In the genomic region with DNA sequence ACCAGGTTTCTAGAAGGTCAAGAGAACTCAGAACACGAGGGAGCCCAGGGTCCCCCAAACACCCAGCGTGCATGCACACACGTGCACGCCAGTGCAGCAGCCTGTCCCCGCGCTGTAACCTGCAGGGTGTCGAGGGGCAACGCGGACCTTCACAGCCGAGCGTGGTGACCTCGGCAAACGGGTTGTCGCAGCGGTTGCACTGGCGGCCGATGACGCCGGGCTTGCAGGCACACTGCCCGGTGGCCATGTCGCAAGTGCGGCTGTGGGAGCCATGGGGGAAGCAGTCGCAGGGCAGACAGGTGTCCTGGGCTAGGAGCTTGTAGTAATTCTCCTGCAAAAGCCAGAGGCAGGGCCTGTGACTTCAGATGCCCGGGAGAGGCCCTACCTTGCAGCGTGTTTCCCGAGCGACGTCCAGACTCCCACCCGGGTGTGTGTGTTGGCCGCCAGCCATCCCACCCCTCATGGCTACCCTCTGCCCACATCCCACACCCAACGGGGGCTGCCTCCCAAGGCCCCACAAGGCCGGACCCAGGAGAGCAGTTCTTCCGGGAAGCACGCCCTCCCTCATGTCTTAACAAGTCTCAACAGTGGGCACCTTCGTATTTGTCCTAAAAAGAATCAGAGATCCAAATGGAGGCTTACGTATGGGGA, we compare ENCODE assay signal across 12 cellular contexts.
"Had no signal": no experiment of that assay in that cellular context is flagged by ENCODE, and none has a peak within 500 bp of the region (broad histone marks: within the 10 kb centered on the region; RNA-seq: fewer than 3 reads in every experiment).

No MANE protein-coding gene starts in this region.

- H3K27me3 Mint-ChIP-seq: activated naive CD8-positive, alpha-beta T cell; stimulated activated naive B cell treated with anti-CD40 and anti-IgM and Interleukin-4, amounts not matched to agents 10 μg/mL and 1 μg/mL and 100 μg/mL, for 72 hours had no signal

- H3K4me1 ChIP-seq: neural progenitor cell, sigmoid colon, spleen, uterus had no signal

- DNase-seq: activated CD4-positive, alpha-beta T cell treated with anti-CD3 and anti-CD28 coated beads, Interleukin-2, amount 50 U/mL, for 4 hours; effector memory CD4-positive, alpha-beta T cell; left ventricle myocardium inferior; sigmoid colon; spleen; stimulated activated naive B cell treated with anti-CD40 and anti-IgM and Interleukin-4, amounts not matched to agents 10 μg/mL and 1 μg/mL and 100 μg/mL, for 72 hours; T-helper 2 cell; uterus had no signal

- H3K4me3 Mint-ChIP-seq: activated naive CD8-positive, alpha-beta T cell; neural progenitor cell; stimulated activated naive B cell treated with anti-CD40 and anti-IgM and Interleukin-4, amounts not matched to agents 10 μg/mL and 1 μg/mL and 100 μg/mL, for 72 hours had no signal

- ATAC-seq: stimulated activated naive B cell treated with anti-CD40 and anti-IgM and Interleukin-4, amounts not matched to agents 10 μg/mL and 1 μg/mL and 100 μg/mL, for 72 hours had no signal

- H3K4me2 ChIP-seq: neural progenitor cell had no signal

- H3K27me3 ChIP-seq: gastrocnemius medialis, neural progenitor cell, pancreas, sigmoid colon, spleen, uterus had no signal

- H3K4me3 ChIP-seq: neural progenitor cell, sigmoid colon, spleen, uterus had no signal

- H3K36me3 ChIP-seq: gastrocnemius medialis, left ventricle myocardium inferior, neural progenitor cell, pancreas, sigmoid colon, uterus had no signal

- H3K27ac ChIP-seq: left ventricle myocardium inferior, neural progenitor cell, spleen, uterus had no signal

- H3K9me3 ChIP-seq: gastrocnemius medialis, left ventricle myocardium inferior, pancreas, sigmoid colon, spleen, uterus had no signal

- H3K4me1 Mint-ChIP-seq: stimulated activated naive B cell treated with anti-CD40 and anti-IgM and Interleukin-4, amounts not matched to agents 10 μg/mL and 1 μg/mL and 100 μg/mL, for 72 hours had no signal

- FAIRE-seq: pancreas had no signal

- H3K9me3 Mint-ChIP-seq: neural progenitor cell; stimulated activated naive B cell treated with anti-CD40 and anti-IgM and Interleukin-4, amounts not matched to agents 10 μg/mL and 1 μg/mL and 100 μg/mL, for 72 hours had no signal

- H3K36me3 Mint-ChIP-seq: activated naive CD8-positive, alpha-beta T cell had no signal

- H2AFZ ChIP-seq: neural progenitor cell had no signal

- H3K9ac ChIP-seq: neural progenitor cell had no signal

- H3K27ac Mint-ChIP-seq: activated naive CD8-positive, alpha-beta T cell; neural progenitor cell; stimulated activated naive B cell treated with anti-CD40 and anti-IgM and Interleukin-4, amounts not matched to agents 10 μg/mL and 1 μg/mL and 100 μg/mL, for 72 hours had no signal
